Comparison of ENCODE assay signal across 8 cellular contexts in genomic region chr14:49766839-49767238, GRCh38. TPM values are rescaled to one million over a fixed set of nuclear protein-coding genes. Genes with fewer than 3 reads are reported as not detected.
DNase-seq lines count a peak whose midpoint lies in the region; ATAC-seq and TF ChIP-seq lines count a peak whose summit lies in the region.

No MANE protein-coding gene starts in this region.

- peak overlapping the region; percentile 82 to 100 (median 86) for H3K4me3 ChIP-seq in skeletal muscle tissue (ENCODE audit: low read length in 3 of 3)

- CTCF ChIA-PET in WTC11 (lab: Charles Lee), result interaction anchor here (0.7 to 2.1 kb wide), 3 partner anchors 79 to 133 kb away, joined by 3 to 11 read pairs (median 5); partner anchors contain the start of gene POLE2

- no peaks in the 10 kb centered on the region for H3K27me3 ChIP-seq in skeletal muscle tissue (ENCODE audit: control insufficient read depth in 3 of 3, insufficient read depth in 3 of 3, low read length in 3 of 3)

- POLR2A ChIA-PET in WTC11 (lab: Charles Lee), result interaction anchor here (0.5 to 3.3 kb wide), 5 partner anchors 79 to 181 kb away, joined by 3 to 25 read pairs (median 11); partner anchors contain the start of genes DNAAF2, MGAT2, NEMF and POLE2

- peaks cover 0 to 2% (median 0%) of the 10 kb centered on the region in 3 donors for H3K36me3 ChIP-seq in skeletal muscle tissue (ENCODE audit: control insufficient read depth in 3 of 3, insufficient read depth in 3 of 3, low read length in 3 of 3)

- no peak for ATAC-seq in WTC11
- no peak for ATAC-seq in HG03159 (IDR thresholded peaks at IDR 0.05; ENCODE audit: unreplicated experiment)

- H3K9me3 ChIP-seq in skeletal muscle tissue (ENCODE audit: control insufficient read depth in 3 of 3, low read length in 3 of 3), result no peaks in the 10 kb centered on the region

- no peaks in the 10 kb centered on the region for H3K9me3 Mint-ChIP-seq in T-helper 1 cell treated with Interleukin-12 subunit alpha and Interleukin-12 subunit beta and Interleukin-4 antibody, amounts not matched to agents 30 μg/mL and 1 μg/mL, for 36 hours
- no peaks in the 10 kb centered on the region for H3K9me3 Mint-ChIP-seq in WTC11

- peaks cover 20 to 32% (median 24%) of the 10 kb centered on the region in 3 donors for H3K4me1 ChIP-seq in skeletal muscle tissue (ENCODE audit: control insufficient read depth in 3 of 3, insufficient read depth in 3 of 3, low read length in 3 of 3)

- peaks cover 20% of the 10 kb centered on the region for H3K4me1 Mint-ChIP-seq in T-helper 1 cell treated with Interleukin-12 subunit alpha and Interleukin-12 subunit beta and Interleukin-4 antibody, amounts not matched to agents 30 μg/mL and 1 μg/mL, for 36 hours (ENCODE audit: low read depth)
- peaks cover 24% of the 10 kb centered on the region for H3K4me1 Mint-ChIP-seq in WTC11

- H3K36me3 Mint-ChIP-seq in T-helper 1 cell treated with Interleukin-12 subunit alpha and Interleukin-12 subunit beta and Interleukin-4 antibody, amounts not matched to agents 30 μg/mL and 1 μg/mL, for 36 hours (ENCODE audit: low read depth), result peaks cover 6% of the 10 kb centered on the region
- no peaks in the 10 kb centered on the region for H3K36me3 Mint-ChIP-seq in WTC11

- peak overlapping the region; percentile 89 to 100 (median 98) for H3K9ac ChIP-seq in skeletal muscle tissue (ENCODE audit: low read depth in 1 of 3, low read length in 3 of 3)

- no peak for TF ChIP-seq CTCF in WTC11 (IDR thresholded peaks at IDR 0.05)

- H3K27ac Mint-ChIP-seq in T-helper 1 cell treated with Interleukin-12 subunit alpha and Interleukin-12 subunit beta and Interleukin-4 antibody, amounts not matched to agents 30 μg/mL and 1 μg/mL, for 36 hours, result peak overlapping the region; percentile 100
- H3K27ac Mint-ChIP-seq in WTC11, result peak overlapping the region; percentile 97

- DNase-seq in T-helper 1 cell (no peak), WTC11 (ENCODE audit: low spot score) (no peak), globus pallidus (ENCODE audit: low spot score) (peak; percentile 3), A172 (ENCODE audit: low spot score) (no peak)
- no peak for DNase-seq in activated CD4-positive, alpha-beta T cell treated with anti-CD3 and anti-CD28 coated beads for 48 hours

- no peaks in the 10 kb centered on the region for H3K27me3 Mint-ChIP-seq in T-helper 1 cell treated with Interleukin-12 subunit alpha and Interleukin-12 subunit beta and Interleukin-4 antibody, amounts not matched to agents 30 μg/mL and 1 μg/mL, for 36 hours (ENCODE audit: low read depth)
- H3K27me3 Mint-ChIP-seq in WTC11 (ENCODE audit: low read depth), result no peaks in the 10 kb centered on the region

- H3K4me3 Mint-ChIP-seq in T-helper 1 cell treated with Interleukin-12 subunit alpha and Interleukin-12 subunit beta and Interleukin-4 antibody, amounts not matched to agents 30 μg/mL and 1 μg/mL, for 36 hours, result peak overlapping the region; percentile 96
- H3K4me3 Mint-ChIP-seq in WTC11, result peak overlapping the region; percentile 86

- H3K27ac ChIP-seq in skeletal muscle tissue (ENCODE audit: low read depth, low read length), result peak overlapping the region; percentile 97

TF ChIP-seq in WTC11, 78 proteins besides CTCF, POLR2A, EP300 and RAD21 (continues in another document):
- TF ChIP-seq GRHL2 (CRISPR knock-in tag; IDR thresholded peaks at IDR 0.05; ENCODE audit: insufficient replicate concordance, severe bottlenecking) (no peak), NR3C1 (CRISPR knock-in tag; conservative IDR thresholded peaks at IDR 0.05; ENCODE audit: low read depth) (no peak), KAT7 (CRISPR knock-in tag; IDR thresholded peaks at IDR 0.05; ENCODE audit: borderline replicate concordance) (no peak), E2F5 (CRISPR knock-in tag; IDR thresholded peaks at IDR 0.05) (no peak), ZNF532 (CRISPR knock-in tag; IDR thresholded peaks at IDR 0.05; ENCODE audit: borderline replicate concordance) (no peak), JAZF1 (CRISPR knock-in tag; IDR thresholded peaks at IDR 0.05) (no peak), ZNF232 (CRISPR knock-in tag; IDR thresholded peaks at IDR 0.05) (no peak), NR1H2 (CRISPR knock-in tag; IDR thresholded peaks at IDR 0.05) (no peak), FOXJ3 (CRISPR knock-in tag; IDR thresholded peaks at IDR 0.05; ENCODE audit: borderline replicate concordance) (no peak), SMAD4 (CRISPR knock-in tag; IDR thresholded peaks at IDR 0.05) (no peak), AR (CRISPR knock-in tag; IDR thresholded peaks at IDR 0.05) (no peak), ERG (CRISPR knock-in tag; IDR thresholded peaks at IDR 0.05) (no peak), NFATC4 (CRISPR knock-in tag; IDR thresholded peaks at IDR 0.05) (no peak)

RNA-seq across cellular contexts. Expression of gene KLHDC2, which starts 1.1 kb away (rescaled TPM):
- total RNA-seq in WTC11 (2021) (38.7 to 47.6 TPM (median 42.5 TPM) in 3 replicates), skeletal muscle tissue (123 TPM)
- total RNA-seq in A172 (2014; rRNA removed; shearing (Covaris generic)), result 37.1 and 42.2 TPM in 2 replicates
